8 cellular contexts compared by ENCODE assay signal in genomic region chr2:43169987-43170732, GRCh38. TPM values are rescaled to one million over a fixed set of nuclear protein-coding genes. Genes with fewer than 3 reads are reported as not detected.
A peak's percentile ranks its signal among the peaks of the same experiment; 100 is the strongest.
DNase-seq lines count a peak whose midpoint lies in the region; ATAC-seq, FAIRE-seq and TF ChIP-seq lines count a peak whose summit lies in the region.

No MANE protein-coding gene starts in this region.

- no peaks in the 10 kb centered on the region for H3K9me3 Mint-ChIP-seq in activated naive CD4-positive, alpha-beta T cell treated with anti-CD3 and anti-CD28 coated beads, Interleukin-2, amount 50 U/mL, for 24 hours

- DNase-seq in GF-D8 (lab: John Stamatoyannopoulos, UW), result peak; percentile 46
- DNase-seq in PC-9, result peak; percentile 38 to 50
- no peak for DNase-seq in kidney
- peak; percentile 37 for DNase-seq in stimulated activated CD8-positive, alpha-beta memory T cell treated with anti-CD3 and anti-CD28 coated beads, Interleukin-7, amount 100 ng/mL, for 24 hours (ENCODE audit: low read depth)
- no peak for DNase-seq in HuH-7 (ENCODE audit: low spot score)

- no peaks in the 10 kb centered on the region for H3K27me3 Mint-ChIP-seq in activated naive CD4-positive, alpha-beta T cell treated with anti-CD3 and anti-CD28 coated beads, Interleukin-2, amount 50 U/mL, for 24 hours

- H3F3A ChIP-seq in PC-9 (ENCODE audit: insufficient read depth, low read depth), result peaks cover 50% of the 10 kb centered on the region

- no peaks in the 10 kb centered on the region for H3K79me2 ChIP-seq in PC-9 (ENCODE audit: low read depth)

- H3K4me3 ChIP-seq in PC-9 (peak overlapping the region; percentile 53; the same call in 1 of the 2 replicates), kidney (ENCODE audit: low read length in 2 of 2) (no peak overlapping the region)

- peak; percentile 96 for TF ChIP-seq CTCF in PC-9 (conservative IDR thresholded peaks at IDR 0.05)
- peak; percentile 33 for TF ChIP-seq CTCF in kidney (IDR thresholded peaks at IDR 0.05; ENCODE audit: borderline replicate concordance, extremely low read depth, insufficient read depth)

- H4K20me1 ChIP-seq in PC-9 (ENCODE audit: insufficient read depth), result no peaks in the 10 kb centered on the region

- H3K9ac ChIP-seq in kidney (ENCODE audit: low read length in 2 of 2), result peak overlapping the region in 1 of 2 donors; percentile 36

- peaks cover 77% of the 10 kb centered on the region for H3K4me1 Mint-ChIP-seq in activated naive CD4-positive, alpha-beta T cell treated with anti-CD3 and anti-CD28 coated beads, Interleukin-2, amount 50 U/mL, for 24 hours

- H3K27ac Mint-ChIP-seq in activated naive CD4-positive, alpha-beta T cell treated with anti-CD3 and anti-CD28 coated beads, Interleukin-2, amount 50 U/mL, for 24 hours, result peak overlapping the region; percentile 94

- H2AFZ ChIP-seq in PC-9, result no peak overlapping the region

- peak overlapping the region; percentile 75 for H3K4me3 Mint-ChIP-seq in activated naive CD4-positive, alpha-beta T cell treated with anti-CD3 and anti-CD28 coated beads, Interleukin-2, amount 50 U/mL, for 24 hours

- FAIRE-seq in kidney (lab: Jason Lieb, UNC), result no peak

- H3K27ac ChIP-seq in PC-9 (peak overlapping the region; percentile 97), kidney (ENCODE audit: low read depth in 2 of 2, low read length in 2 of 2) (peak overlapping the region in 1 of 2 donors; percentile 79)

- CTCF ChIA-PET in PC-9 (lab: Charles Lee), result interaction anchor here (0.7 to 1.6 kb wide), 4 partner anchors 8 to 57 kb away, joined by 3 to 4 read pairs (median 4); no protein-coding TSS in a partner anchor

- no TSS peak for BruUV-seq in PC-9 (replicated peaks; lab: Mats Ljungman, UMichigan)

- H3K9me3 ChIP-seq in PC-9 (ENCODE audit: insufficient read depth, low read depth) (no peaks in the 10 kb centered on the region), kidney (ENCODE audit: control insufficient read depth in 1 of 2, low read length in 2 of 2) (peaks cover 2 to 7% of the 10 kb centered on the region in 2 donors)

- H3K36me3 ChIP-seq in PC-9 (ENCODE audit: low read depth) (no peaks in the 10 kb centered on the region), kidney (ENCODE audit: control insufficient read depth in 1 of 2, insufficient read depth in 2 of 2, low read length in 2 of 2) (no peaks in the 10 kb centered on the region)

- H3K36me3 Mint-ChIP-seq in activated naive CD4-positive, alpha-beta T cell treated with anti-CD3 and anti-CD28 coated beads, Interleukin-2, amount 50 U/mL, for 24 hours, result no peaks in the 10 kb centered on the region

- peak overlapping the region; percentile 88 for H3K4me2 ChIP-seq in PC-9

- H3K4me1 ChIP-seq in PC-9 (replicated peaks; ENCODE audit: insufficient read depth) (peaks cover 75% of the 10 kb centered on the region), kidney (ENCODE audit: control insufficient read depth in 1 of 2, insufficient read depth in 1 of 2, low read depth in 1 of 2, low read length in 2 of 2) (peaks cover 0 to 22% of the 10 kb centered on the region in 2 donors)

- H3K9me2 ChIP-seq in PC-9 (ENCODE audit: insufficient read depth), result no peaks in the 10 kb centered on the region

- POLR2A ChIA-PET in PC-9 (lab: Charles Lee; ENCODE audit: unreplicated experiment), result no interaction called here

- no peak for ATAC-seq in HG03457 (IDR thresholded peaks at IDR 0.05; ENCODE audit: unreplicated experiment)
- ATAC-seq in HG02973 (IDR thresholded peaks at IDR 0.05; ENCODE audit: unreplicated experiment), result no peak

- intact Hi-C loops in PC-9 (cut with micrococcal nuclease; ENCODE audit: unreplicated experiment) (loop anchor here (1.0 to 2.0 kb wide), 7 partner anchors 9 to 195 kb away; no protein-coding TSS in a partner anchor), kidney (cut with DNase I) (no loop called here)

- no peaks in the 10 kb centered on the region for H3K27me3 ChIP-seq in PC-9 (ENCODE audit: insufficient read depth, low read depth)

RNA-seq across cellular contexts. Expression of gene ZFP36L2, which starts 56.2 kb away (rescaled TPM):
- 31.3 and 34.3 TPM in 2 replicates for total RNA-seq in PC-9 (2021)
- 247 TPM for total RNA-seq in kidney
- polyA plus RNA-seq in kidney (ENCODE audit: insufficient read depth, low read depth, low replicate concordance), result 35.4 TPM

Comparison
In these comparisons a context has a peak if more than half of its experiments do, and no peak if none do; other contexts are left out.
1. DNase-seq: peak in GF-D8 (single experiment), PC-9 (2 of 2) and stimulated activated CD8-positive, alpha-beta memory T cell treated with anti-CD3 and anti-CD28 coated beads, Interleukin-7, amount 100 ng/mL, for 24 hours (single experiment); none in kidney (single experiment) and HuH-7 (single experiment).